2 cellular contexts compared by ENCODE assay signal in the genomic region with DNA sequence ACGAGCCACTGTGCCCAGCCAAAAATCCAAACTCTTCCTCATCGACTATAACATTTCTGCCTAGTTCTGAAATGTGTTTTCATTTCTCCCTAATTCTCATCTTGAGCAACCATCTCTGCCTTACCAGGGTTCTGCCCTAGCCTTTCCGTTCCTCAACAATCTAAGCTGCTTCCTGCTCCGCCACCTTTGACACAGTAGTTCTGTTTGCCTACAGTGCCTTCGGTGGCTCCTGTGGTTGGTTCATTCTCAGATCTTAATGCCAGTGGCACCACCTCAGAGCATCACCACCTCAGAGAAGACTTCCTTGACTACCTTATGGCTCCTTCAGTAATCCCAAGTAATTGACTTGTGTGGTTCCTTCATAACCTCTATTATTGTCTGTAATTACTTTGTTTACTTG.
TF ChIP-seq lines count a peak whose summit lies in the region.

No MANE protein-coding gene starts in this region.

TF ChIP-seq in SK-N-SH, 30 proteins besides CTCF, POLR2A, EP300 and RAD21:
- TF ChIP-seq YY1 (IDR thresholded peaks at IDR 0.05; ENCODE audit: low read depth): no peak

TF ChIP-seq in SK-N-SH treated with all-trans-retinoic acid at 6 μM for 48 hours, 23 proteins besides CTCF, POLR2A, EP300 and RAD21:
- TF ChIP-seq ZFP30 (CRISPR knock-in tag; IDR thresholded peaks at IDR 0.05) (no peak), ZNF70 (CRISPR knock-in tag; IDR thresholded peaks at IDR 0.05) (no peak), TOX (CRISPR knock-in tag; IDR thresholded peaks at IDR 0.05; ENCODE audit: borderline replicate concordance) (no peak), CSDC2 (CRISPR knock-in tag; IDR thresholded peaks at IDR 0.05) (no peak), ZNF565 (CRISPR knock-in tag; conservative IDR thresholded peaks at IDR 0.05; ENCODE audit: low read depth) (no peak), SNAI2 (CRISPR knock-in tag; IDR thresholded peaks at IDR 0.05) (no peak), RARB (CRISPR knock-in tag; IDR thresholded peaks at IDR 0.05) (no peak), ISL1 (CRISPR knock-in tag; IDR thresholded peaks at IDR 0.05) (no peak), PPARA (CRISPR knock-in tag; IDR thresholded peaks at IDR 0.05; ENCODE audit: borderline replicate concordance) (no peak), ESRRG (CRISPR knock-in tag; IDR thresholded peaks at IDR 0.05) (no peak), ZFP3 (CRISPR knock-in tag; IDR thresholded peaks at IDR 0.05) (no peak), TCF4 (CRISPR knock-in tag; IDR thresholded peaks at IDR 0.05; ENCODE audit: borderline replicate concordance) (no peak)
- TF ChIP-seq, protein P1, sequence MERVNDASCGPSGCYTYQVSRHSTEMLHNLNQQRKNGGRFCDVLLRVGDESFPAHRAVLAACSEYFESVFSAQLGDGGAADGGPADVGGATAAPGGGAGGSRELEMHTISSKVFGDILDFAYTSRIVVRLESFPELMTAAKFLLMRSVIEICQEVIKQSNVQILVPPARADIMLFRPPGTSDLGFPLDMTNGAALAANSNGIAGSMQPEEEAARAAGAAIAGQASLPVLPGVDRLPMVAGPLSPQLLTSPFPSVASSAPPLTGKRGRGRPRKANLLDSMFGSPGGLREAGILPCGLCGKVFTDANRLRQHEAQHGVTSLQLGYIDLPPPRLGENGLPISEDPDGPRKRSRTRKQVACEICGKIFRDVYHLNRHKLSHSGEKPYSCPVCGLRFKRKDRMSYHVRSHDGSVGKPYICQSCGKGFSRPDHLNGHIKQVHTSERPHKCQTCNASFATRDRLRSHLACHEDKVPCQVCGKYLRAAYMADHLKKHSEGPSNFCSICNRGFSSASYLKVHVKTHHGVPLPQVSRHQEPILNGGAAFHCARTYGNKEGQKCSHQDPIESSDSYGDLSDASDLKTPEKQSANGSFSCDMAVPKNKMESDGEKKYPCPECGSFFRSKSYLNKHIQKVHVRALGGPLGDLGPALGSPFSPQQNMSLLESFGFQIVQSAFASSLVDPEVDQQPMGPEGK (CRISPR knock-in tag; IDR thresholded peaks at IDR 0.05; ENCODE audit: borderline replicate concordance): no peak
- TF ChIP-seq, protein P2, sequence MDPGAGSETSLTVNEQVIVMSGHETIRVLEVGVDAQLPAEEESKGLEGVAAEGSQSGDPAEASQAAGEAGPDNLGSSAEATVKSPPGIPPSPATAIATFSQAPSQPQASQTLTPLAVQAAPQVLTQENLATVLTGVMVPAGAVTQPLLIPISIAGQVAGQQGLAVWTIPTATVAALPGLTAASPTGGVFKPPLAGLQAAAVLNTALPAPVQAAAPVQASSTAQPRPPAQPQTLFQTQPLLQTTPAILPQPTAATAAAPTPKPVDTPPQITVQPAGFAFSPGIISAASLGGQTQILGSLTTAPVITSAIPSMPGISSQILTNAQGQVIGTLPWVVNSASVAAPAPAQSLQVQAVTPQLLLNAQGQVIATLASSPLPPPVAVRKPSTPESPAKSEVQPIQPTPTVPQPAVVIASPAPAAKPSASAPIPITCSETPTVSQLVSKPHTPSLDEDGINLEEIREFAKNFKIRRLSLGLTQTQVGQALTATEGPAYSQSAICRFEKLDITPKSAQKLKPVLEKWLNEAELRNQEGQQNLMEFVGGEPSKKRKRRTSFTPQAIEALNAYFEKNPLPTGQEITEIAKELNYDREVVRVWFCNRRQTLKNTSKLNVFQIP (CRISPR knock-in tag; IDR thresholded peaks at IDR 0.05; ENCODE audit: borderline replicate concordance, low read depth): no peak
- TF ChIP-seq, protein P3, sequence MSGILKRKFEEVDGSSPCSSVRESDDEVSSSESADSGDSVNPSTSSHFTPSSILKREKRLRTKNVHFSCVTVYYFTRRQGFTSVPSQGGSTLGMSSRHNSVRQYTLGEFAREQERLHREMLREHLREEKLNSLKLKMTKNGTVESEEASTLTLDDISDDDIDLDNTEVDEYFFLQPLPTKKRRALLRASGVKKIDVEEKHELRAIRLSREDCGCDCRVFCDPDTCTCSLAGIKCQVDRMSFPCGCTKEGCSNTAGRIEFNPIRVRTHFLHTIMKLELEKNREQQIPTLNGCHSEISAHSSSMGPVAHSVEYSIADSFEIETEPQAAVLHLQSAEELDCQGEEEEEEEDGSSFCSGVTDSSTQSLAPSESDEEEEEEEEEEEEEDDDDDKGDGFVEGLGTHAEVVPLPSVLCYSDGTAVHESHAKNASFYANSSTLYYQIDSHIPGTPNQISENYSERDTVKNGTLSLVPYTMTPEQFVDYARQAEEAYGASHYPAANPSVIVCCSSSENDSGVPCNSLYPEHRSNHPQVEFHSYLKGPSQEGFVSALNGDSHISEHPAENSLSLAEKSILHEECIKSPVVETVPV (CRISPR knock-in tag; IDR thresholded peaks at IDR 0.05): no peak
- TF ChIP-seq, protein P4, sequence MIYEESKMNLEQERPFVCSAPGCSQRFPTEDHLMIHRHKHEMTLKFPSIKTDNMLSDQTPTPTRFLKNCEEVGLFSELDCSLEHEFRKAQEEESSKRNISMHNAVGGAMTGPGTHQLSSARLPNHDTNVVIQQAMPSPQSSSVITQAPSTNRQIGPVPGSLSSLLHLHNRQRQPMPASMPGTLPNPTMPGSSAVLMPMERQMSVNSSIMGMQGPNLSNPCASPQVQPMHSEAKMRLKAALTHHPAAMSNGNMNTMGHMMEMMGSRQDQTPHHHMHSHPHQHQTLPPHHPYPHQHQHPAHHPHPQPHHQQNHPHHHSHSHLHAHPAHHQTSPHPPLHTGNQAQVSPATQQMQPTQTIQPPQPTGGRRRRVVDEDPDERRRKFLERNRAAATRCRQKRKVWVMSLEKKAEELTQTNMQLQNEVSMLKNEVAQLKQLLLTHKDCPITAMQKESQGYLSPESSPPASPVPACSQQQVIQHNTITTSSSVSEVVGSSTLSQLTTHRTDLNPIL (CRISPR knock-in tag; IDR thresholded peaks at IDR 0.05; ENCODE audit: low read depth): no peak
- TF ChIP-seq, protein P5, sequence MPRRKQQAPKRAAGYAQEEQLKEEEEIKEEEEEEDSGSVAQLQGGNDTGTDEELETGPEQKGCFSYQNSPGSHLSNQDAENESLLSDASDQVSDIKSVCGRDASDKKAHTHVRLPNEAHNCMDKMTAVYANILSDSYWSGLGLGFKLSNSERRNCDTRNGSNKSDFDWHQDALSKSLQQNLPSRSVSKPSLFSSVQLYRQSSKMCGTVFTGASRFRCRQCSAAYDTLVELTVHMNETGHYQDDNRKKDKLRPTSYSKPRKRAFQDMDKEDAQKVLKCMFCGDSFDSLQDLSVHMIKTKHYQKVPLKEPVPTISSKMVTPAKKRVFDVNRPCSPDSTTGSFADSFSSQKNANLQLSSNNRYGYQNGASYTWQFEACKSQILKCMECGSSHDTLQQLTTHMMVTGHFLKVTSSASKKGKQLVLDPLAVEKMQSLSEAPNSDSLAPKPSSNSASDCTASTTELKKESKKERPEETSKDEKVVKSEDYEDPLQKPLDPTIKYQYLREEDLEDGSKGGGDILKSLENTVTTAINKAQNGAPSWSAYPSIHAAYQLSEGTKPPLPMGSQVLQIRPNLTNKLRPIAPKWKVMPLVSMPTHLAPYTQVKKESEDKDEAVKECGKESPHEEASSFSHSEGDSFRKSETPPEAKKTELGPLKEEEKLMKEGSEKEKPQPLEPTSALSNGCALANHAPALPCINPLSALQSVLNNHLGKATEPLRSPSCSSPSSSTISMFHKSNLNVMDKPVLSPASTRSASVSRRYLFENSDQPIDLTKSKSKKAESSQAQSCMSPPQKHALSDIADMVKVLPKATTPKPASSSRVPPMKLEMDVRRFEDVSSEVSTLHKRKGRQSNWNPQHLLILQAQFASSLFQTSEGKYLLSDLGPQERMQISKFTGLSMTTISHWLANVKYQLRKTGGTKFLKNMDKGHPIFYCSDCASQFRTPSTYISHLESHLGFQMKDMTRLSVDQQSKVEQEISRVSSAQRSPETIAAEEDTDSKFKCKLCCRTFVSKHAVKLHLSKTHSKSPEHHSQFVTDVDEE (CRISPR knock-in tag; IDR thresholded peaks at IDR 0.05): no peak
